Comparison of ENCODE assay signal across 8 cellular contexts in the genomic region with DNA sequence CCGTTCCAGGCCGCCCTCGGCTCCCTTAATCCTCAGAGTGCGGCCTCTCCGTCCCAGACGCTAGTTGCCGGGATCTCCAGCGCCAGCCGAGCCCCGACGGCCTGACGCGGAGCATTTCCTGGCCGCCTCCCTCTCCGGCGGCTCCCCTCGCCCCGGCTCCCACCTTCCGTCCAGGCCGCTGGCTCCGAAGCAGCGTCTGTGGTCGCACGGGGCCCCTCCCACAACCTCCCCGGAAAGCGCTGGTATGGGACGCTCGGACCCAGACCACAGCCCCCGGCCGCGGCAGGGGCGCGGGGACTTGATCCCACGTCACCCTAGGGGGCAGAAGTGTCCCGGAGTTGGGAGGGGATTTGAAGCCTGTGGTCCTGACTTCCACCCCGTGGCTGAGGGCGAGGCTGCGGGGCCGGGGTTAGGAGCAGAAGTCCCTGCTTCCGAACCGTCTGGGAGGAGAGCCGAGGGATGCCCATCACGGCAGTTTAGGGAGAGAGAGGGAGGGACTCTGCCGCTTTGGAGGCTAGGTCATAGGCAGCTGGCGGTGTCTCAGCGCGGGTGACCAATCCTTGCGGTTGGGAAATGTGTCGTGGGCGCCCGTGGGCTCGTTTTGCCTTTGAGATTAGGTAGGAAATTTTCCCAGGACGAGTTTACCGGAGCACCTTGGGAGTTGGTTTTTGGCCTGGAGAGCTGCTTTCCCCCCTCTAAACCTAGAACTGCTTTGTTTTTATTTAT. TPM values are rescaled to one million over a fixed set of nuclear protein-coding genes. Genes with fewer than 3 reads are reported as not detected.
DNase-seq lines count a peak whose midpoint lies in the region; ATAC-seq and TF ChIP-seq lines count a peak whose summit lies in the region.
"Not testable (repeated sequence)": the region's sequence is repeated elsewhere in the genome, so short reads cannot be mapped to it uniquely, and the experiment has no call there.

No MANE protein-coding gene starts in this region.

- H3K9ac ChIP-seq in smooth muscle cell (ENCODE audit: low read depth) = peak overlapping the region; percentile 100

- under 1% methylated on average over 51 of the region's 54 CpGs for WGBS in smooth muscle cell (ENCODE audit: low lambda C conversion rate)

- not testable (repeated sequence) for TF ChIP-seq CTCF in coronary artery (IDR thresholded peaks at IDR 0.05); smooth muscle cell (IDR thresholded peaks at IDR 0.05; ENCODE audit: borderline replicate concordance, insufficient read depth, poor library complexity, severe bottlenecking)

- in situ Hi-C loops in ACHN (cut with HindIII; ENCODE audit: low pct_ligation_motif_present, low pct_unique_long_range_greater_than_20kb, low sequenced_read_pairs) = not testable (repeated sequence)

- ATAC-seq in GM18868 (IDR thresholded peaks at IDR 0.05; ENCODE audit: unreplicated experiment) (peak; percentile 24), HG03025 (IDR thresholded peaks at IDR 0.05; ENCODE audit: low FRiP score, unreplicated experiment) (peak; percentile 26)

- not testable (repeated sequence) for H3K4me1 ChIP-seq in smooth muscle cell (ENCODE audit: low read depth)

- H3K27ac ChIP-seq in coronary artery = peak overlapping the region; percentile 99
- H3K27ac ChIP-seq in smooth muscle cell (ENCODE audit: low read depth) = peak overlapping the region; percentile 100

- H2AFZ ChIP-seq in smooth muscle cell (ENCODE audit: low read depth) = not testable (repeated sequence)

- peaks cover 68% of the 10 kb centered on the region for H3K79me2 ChIP-seq in smooth muscle cell (ENCODE audit: low read depth)

- not testable (repeated sequence) for H3K9me3 ChIP-seq in smooth muscle cell (replicated peaks; ENCODE audit: low read depth)

- H3F3A ChIP-seq in smooth muscle cell (ENCODE audit: low read depth) = not testable (repeated sequence)

- H4K20me1 ChIP-seq in smooth muscle cell (ENCODE audit: low read depth) = peaks cover 43% of the 10 kb centered on the region

- H3K27me3 ChIP-seq in smooth muscle cell (ENCODE audit: low read depth) = not testable (repeated sequence)

- DNase-seq in ACHN (peak; percentile 66), NCI-H226 (peak; percentile 31), coronary artery (ENCODE audit: low spot score) (peak; percentile 80), kidney tubule cell (ENCODE audit: low spot score) (peak; percentile 63), smooth muscle cell (lab: John Stamatoyannopoulos, UW; ENCODE audit: unreplicated experiment) (peak; percentile 51)
- peak; percentile 52 for DNase-seq in activated CD4-positive, alpha-beta T cell treated with anti-CD3 and anti-CD28 coated beads for 48 hours

- not testable (repeated sequence) for H3K36me3 ChIP-seq in smooth muscle cell (ENCODE audit: low read depth)

- peak overlapping the region; percentile 97 for H3K4me2 ChIP-seq in smooth muscle cell

- peak overlapping the region; percentile 92 for H3K4me3 ChIP-seq in coronary artery
- H3K4me3 ChIP-seq in smooth muscle cell = peak overlapping the region; percentile 100

RNA-seq across cellular contexts. Expression of a gene that starts 0.6 kb away (rescaled TPM):
- 34.9 and 35.8 TPM in 2 replicates for total RNA-seq in smooth muscle cell
- 18.8 and 21.5 TPM in 2 replicates for polyA plus RNA-seq in smooth muscle cell

Comparison
In these comparisons a context has a peak if more than half of its experiments do, and no peak if none do; other contexts are left out.
1. Peak in every context shown above with its lines: DNase-seq, ATAC-seq, H3K4me3 ChIP-seq and H3K27ac ChIP-seq.